In the genomic region with DNA sequence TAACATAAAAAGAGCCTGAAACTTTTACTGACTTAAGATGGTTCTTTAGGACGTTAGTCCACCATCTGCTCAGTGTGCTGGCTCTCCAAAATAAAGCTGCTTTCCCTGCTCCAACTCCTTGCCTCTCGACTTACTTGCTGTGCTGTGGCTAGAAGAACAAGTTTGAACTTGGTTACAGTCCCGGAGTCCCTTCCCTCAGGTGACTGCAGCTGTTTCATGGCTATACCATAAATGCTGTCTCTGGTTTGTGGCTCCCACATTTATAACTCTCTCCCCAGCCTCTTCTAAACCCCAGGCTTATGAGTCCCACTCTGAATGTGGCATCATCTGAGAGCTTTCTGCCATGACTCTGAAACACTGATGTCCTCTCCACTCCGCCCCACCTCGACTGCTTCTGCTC, we compare ENCODE assay signal across 27 cellular contexts.
A peak's percentile ranks its signal among the peaks of the same experiment; 100 is the strongest.
DNase-seq lines count a peak whose midpoint lies in the region; ATAC-seq, FAIRE-seq and TF ChIP-seq lines count a peak whose summit lies in the region.
"Had no signal": no experiment of that assay in that cellular context is flagged by ENCODE, and none has a peak within 500 bp of the region (broad histone marks: within the 10 kb centered on the region; RNA-seq: fewer than 3 reads in every experiment).

No MANE protein-coding gene starts in this region.

- CTCF ChIA-PET in mammary epithelial cell (lab: Charles Lee; ENCODE audit: low non-redundant PET): no interaction called here

- H3K27ac ChIP-seq in mammary epithelial cell (ENCODE audit: insufficient read depth, low read depth, low read length) (no peak overlapping the region), breast epithelium (no peak overlapping the region), GM23248 (no peak overlapping the region)
- H3K27ac ChIP-seq: BLaER1, PC-9, SJSA1 had no signal

- no peaks in the 10 kb centered on the region for H3K79me2 ChIP-seq in mammary epithelial cell (ENCODE audit: insufficient read depth, low read length)
- H3K79me2 ChIP-seq in GM23248 (ENCODE audit: insufficient read depth): no peaks in the 10 kb centered on the region

- no peaks in the 10 kb centered on the region for H4K20me1 ChIP-seq in mammary epithelial cell (ENCODE audit: insufficient read depth, low read length)
- H4K20me1 ChIP-seq in GM23248 (ENCODE audit: insufficient read depth): no peaks in the 10 kb centered on the region
- H4K20me1 ChIP-seq: BLaER1 had no signal

- H3K4me1 ChIP-seq in mammary epithelial cell (ENCODE audit: insufficient read depth, low read length) (peaks cover 11% of the 10 kb centered on the region), breast epithelium (no peaks in the 10 kb centered on the region), GM23248 (ENCODE audit: insufficient read depth) (no peaks in the 10 kb centered on the region)
- H3K4me1 ChIP-seq: SJSA1 had no signal

- 23% methylated on average over 5 of the region's 5 CpGs for WGBS in mammary epithelial cell (ENCODE audit: low coverage, missing lambda C conversion rate)
- 52 to 53% methylated on average over 5 of the region's 5 CpGs for WGBS in GM23248 (ENCODE audit: low coverage in 1 of 2, low lambda C conversion rate in 2 of 2, missing lambda C conversion rate in 2 of 2), 2 experiments

- H3K27ac Mint-ChIP-seq in stimulated activated effector memory CD8-positive, alpha-beta T cell treated with anti-CD3 and anti-CD28 coated beads, Interleukin-12 subunit alpha, Interleukin-12 subunit beta, amount 100 ng/mL, for 72 hours: peak overlapping the region; percentile 68
- H3K27ac Mint-ChIP-seq: CD4-positive, alpha-beta T cell had no signal

- no TSS peak for BruUV-seq in mammary epithelial cell (replicated peaks; lab: Mats Ljungman, UMichigan)

- dilution Hi-C loops in mammary epithelial cell (cut with HindIII; ENCODE audit: low sequenced_read_pairs): no loop called here

- H3K27me3 ChIP-seq in mammary epithelial cell (ENCODE audit: insufficient read depth, low read length) (no peaks in the 10 kb centered on the region), breast epithelium (no peaks in the 10 kb centered on the region), bronchial epithelial cell (ENCODE audit: control insufficient read depth, insufficient read depth, low read length) (no peaks in the 10 kb centered on the region), GM23248 (replicated peaks; ENCODE audit: insufficient read depth) (no peaks in the 10 kb centered on the region)
- H3K27me3 ChIP-seq: BLaER1, SJSA1 had no signal

- H3K4me1 Mint-ChIP-seq in stimulated activated effector memory CD8-positive, alpha-beta T cell treated with anti-CD3 and anti-CD28 coated beads, Interleukin-12 subunit alpha, Interleukin-12 subunit beta, amount 100 ng/mL, for 72 hours: no peaks in the 10 kb centered on the region

- H3K4me3 ChIP-seq in mammary epithelial cell (replicated peaks in 1 of 3; ENCODE audit: insufficient read depth in 1 of 3, low read depth in 2 of 3, low read length in 3 of 3) (no peak overlapping the region), breast epithelium (no peak overlapping the region), bronchial epithelial cell (ENCODE audit: low read depth, low read length) (no peak overlapping the region), GM23248 (no peak overlapping the region)
- H3K4me3 ChIP-seq: BLaER1, K562, PC-9, SJSA1 had no signal

- H3K9ac ChIP-seq in mammary epithelial cell (ENCODE audit: insufficient read depth, low read length) (no peak overlapping the region), GM23248 (no peak overlapping the region)
- H3K9ac ChIP-seq: BLaER1 had no signal

- H3K9me2 ChIP-seq in GM23248 (ENCODE audit: insufficient read depth): no peaks in the 10 kb centered on the region

- H3K36me3 Mint-ChIP-seq in stimulated activated effector memory CD8-positive, alpha-beta T cell treated with anti-CD3 and anti-CD28 coated beads, Interleukin-12 subunit alpha, Interleukin-12 subunit beta, amount 100 ng/mL, for 72 hours: no peaks in the 10 kb centered on the region

- no peak for ATAC-seq in stimulated activated effector memory CD8-positive, alpha-beta T cell treated with anti-CD3 and anti-CD28 coated beads, Interleukin-12 subunit alpha, Interleukin-12 subunit beta, amount 100 ng/mL, for 72 hours
- ATAC-seq: K562, Right ventricle myocardium inferior had no signal

- peak; percentile 81 for FAIRE-seq in bronchial epithelial cell (lab: Jason Lieb, UNC)
- FAIRE-seq: D721Med, GM19239, HTR-8/SVneo, K562 had no signal

- H3K4me2 ChIP-seq in mammary epithelial cell (ENCODE audit: insufficient read depth, low read depth, low read length): peak overlapping the region; percentile 49
- H3K4me2 ChIP-seq in GM23248 (ENCODE audit: unreplicated experiment): no peak overlapping the region
- H3K4me2 ChIP-seq: BLaER1, PC-9 had no signal

- no peaks in the 10 kb centered on the region for H3F3A ChIP-seq in GM23248 (ENCODE audit: insufficient read depth)

- no peak overlapping the region for H3K4me3 Mint-ChIP-seq in stimulated activated effector memory CD8-positive, alpha-beta T cell treated with anti-CD3 and anti-CD28 coated beads, Interleukin-12 subunit alpha, Interleukin-12 subunit beta, amount 100 ng/mL, for 72 hours
- H3K4me3 Mint-ChIP-seq: CD4-positive, alpha-beta T cell had no signal

- H2AFZ ChIP-seq in mammary epithelial cell (ENCODE audit: low read depth, low read length) (peak overlapping the region; percentile 89), GM23248 (no peak overlapping the region)
- H2AFZ ChIP-seq: PC-9 had no signal

- H3K36me3 ChIP-seq in mammary epithelial cell (ENCODE audit: insufficient read depth, low read length): no peaks in the 10 kb centered on the region
- no peaks in the 10 kb centered on the region for H3K36me3 ChIP-seq in breast epithelium
- no peaks in the 10 kb centered on the region for H3K36me3 ChIP-seq in bronchial epithelial cell (ENCODE audit: control insufficient read depth, insufficient read depth, low read length)
- no peaks in the 10 kb centered on the region for H3K36me3 ChIP-seq in GM23248 (ENCODE audit: low read depth)
- H3K36me3 ChIP-seq: BLaER1, SJSA1 had no signal

- no peak for TF ChIP-seq CTCF in mammary epithelial cell (conservative IDR thresholded peaks at IDR 0.05 in 1 of 2, IDR thresholded peaks at IDR 0.05 in 1 of 2; ENCODE audit: extremely low read depth in 1 of 2, insufficient read depth in 1 of 2, low read depth in 1 of 2, low read length in 2 of 2)
- TF ChIP-seq CTCF in breast epithelium (IDR thresholded peaks at IDR 0.05): no peak
- no peak for TF ChIP-seq CTCF in bronchial epithelial cell (IDR thresholded peaks at IDR 0.05; ENCODE audit: insufficient read depth, low read length, severe bottlenecking)

- DNase-seq in mammary epithelial cell: peak; percentile 56
- DNase-seq in breast epithelium (ENCODE audit: low spot score in 2 of 2): no peak
- DNase-seq in bronchial epithelial cell (ENCODE audit: low read depth): peak; percentile 37
- DNase-seq in myocyte (ENCODE audit: low read depth): peak; percentile 44
- DNase-seq in stimulated activated effector memory CD8-positive, alpha-beta T cell treated with anti-CD3 and anti-CD28 coated beads, Interleukin-12 subunit alpha, Interleukin-12 subunit beta, amount 100 ng/mL, for 72 hours (ENCODE audit: low spot score in 2 of 2): no peak
- no peak for DNase-seq in OCI-M1 (lab: John Stamatoyannopoulos, UW)
- no peak for DNase-seq in HT-29 (ENCODE audit: low spot score)
- DNase-seq in GM23248: no peak
- DNase-seq: CD4-positive, alpha-beta T cell; HCEC 1CT; Kasumi-1; NCI-H1105; NCI-H1436 treated with DMSO at 0.1 percent for 48 hours; NCI-H187 treated with DMSO at 0.1 percent for 48 hours; NCI-H2171 treated with DMSO at 0.1 percent for 48 hours; NCI-H345; NCI-H524; NCI-H748 treated with DMSO at 0.1 percent for 48 hours; NK-92 treated with Interleukin-12 subunit alpha and Interleukin-12 subunit beta, amount 100 ng/mL, for 24 hours; PC-9 had no signal

- TF ChIP-seq POLR2A in breast epithelium (IDR thresholded peaks at IDR 0.05): no peak

- H3K9me3 Mint-ChIP-seq in stimulated activated effector memory CD8-positive, alpha-beta T cell treated with anti-CD3 and anti-CD28 coated beads, Interleukin-12 subunit alpha, Interleukin-12 subunit beta, amount 100 ng/mL, for 72 hours: peaks cover 4% of the 10 kb centered on the region

- in situ Hi-C loops in mammary epithelial cell (cut with MboI; ENCODE audit: low sequenced_read_pairs in 2 of 2): no loop called here
- in situ Hi-C loops in GM23248 (cut with MboI): no loop called here

- no peaks in the 10 kb centered on the region for H3K9me3 ChIP-seq in mammary epithelial cell (replicated peaks; ENCODE audit: insufficient read depth, low read length)
- H3K9me3 ChIP-seq in breast epithelium: peaks cover 0 to 5% of the 10 kb centered on the region in 2 donors
- no peaks in the 10 kb centered on the region for H3K9me3 ChIP-seq in GM23248 (ENCODE audit: low read depth)
- H3K9me3 ChIP-seq: SJSA1 had no signal

- intact Hi-C loops in mammary epithelial cell (cut with micrococcal nuclease): no loop called here
- intact Hi-C loops in breast epithelium (cut with DNase I; ENCODE audit: low total_unique reads): no loop called here

Comparison
In these comparisons a context has a peak if more than half of its experiments do, and no peak if none do; other contexts are left out.
1. DNase-seq: peak in mammary epithelial cell (single experiment), bronchial epithelial cell (single experiment) and myocyte (single experiment); none in breast epithelium (0 of 2), stimulated activated effector memory CD8-positive, alpha-beta T cell treated with anti-CD3 and anti-CD28 coated beads, Interleukin-12 subunit alpha, Interleukin-12 subunit beta, amount 100 ng/mL, for 72 hours (0 of 2), OCI-M1 (single experiment), HT-29 (single experiment) and GM23248 (single experiment).